In genomic region chr16:66872927-66873684, GRCh38 we compare ENCODE assay signal across 1 cellular context.
TF ChIP-seq lines count a peak whose summit lies in the region.

No MANE protein-coding gene starts in this region.

TF ChIP-seq in K562, 482 proteins besides CTCF, POLR2A, EP300 and RAD21 (continued from another document and continues in another):
- TF ChIP-seq MITF (IDR thresholded peaks at IDR 0.05) (no peak), MCM5 (IDR thresholded peaks at IDR 0.05; ENCODE audit: low read depth) (no peak), ZBTB1 (CRISPR knock-in tag; IDR thresholded peaks at IDR 0.05; ENCODE audit: borderline replicate concordance, low read depth) (no peak), CBFA2T2 (conservative IDR thresholded peaks at IDR 0.05) (no peak), CEBPG (CRISPR knock-in tag; IDR thresholded peaks at IDR 0.05) (no peak), CEBPG (tag; conservative IDR thresholded peaks at IDR 0.05 in 1 of 2, IDR thresholded peaks at IDR 0.05 in 1 of 2) (no peak), THRA (IDR thresholded peaks at IDR 0.05) (no peak), ERF (CRISPR knock-in tag; IDR thresholded peaks at IDR 0.05) (0 out of 2 replicates have a peak, but pooled peaks have one; percentile 40), NEUROD1 (IDR thresholded peaks at IDR 0.05; ENCODE audit: borderline replicate concordance, low read depth, low read length, partially characterized antibody) (no peak), ZNF778 (CRISPR knock-in tag; IDR thresholded peaks at IDR 0.05) (no peak), MAX (CRISPR knock-in tag; IDR thresholded peaks at IDR 0.05) (peak; percentile 98), JUND (IDR thresholded peaks at IDR 0.05; ENCODE audit: borderline replicate concordance, low read depth, low read length) (peak; percentile 87), JUND (tag; IDR thresholded peaks at IDR 0.05; ENCODE audit: borderline replicate concordance, low read depth, low read length) (peak; percentile 68; the same call in 2 of the 3 replicates), BCLAF1 (IDR thresholded peaks at IDR 0.05; ENCODE audit: borderline replicate concordance in 1 of 2, control insufficient read depth in 1 of 2, low read depth in 2 of 2, low read length in 1 of 2) (peak in 1 of 2 experiments; percentile 77; a peak in 1 of 4 replicates), ZNF561 (CRISPR knock-in tag; conservative IDR thresholded peaks at IDR 0.05) (no peak), EHMT2 (IDR thresholded peaks at IDR 0.05) (no peak), ETS1 (conservative IDR thresholded peaks at IDR 0.05; ENCODE audit: control insufficient read depth, low read depth, low read length) (peak; percentile 73), ARID2 (IDR thresholded peaks at IDR 0.05) (no peak), RBM39 (optimal IDR thresholded peaks at IDR 0.05; ENCODE audit: low read depth, low read length) (no peak), DMBX1 (CRISPR knock-in tag; IDR thresholded peaks at IDR 0.05; ENCODE audit: borderline replicate concordance) (peak; percentile 23; the same call in 1 of the 2 replicates), HMBOX1 (IDR thresholded peaks at IDR 0.05) (0 out of 2 replicates have a peak, but pooled peaks have one; percentile 12), ZNF780A (CRISPR knock-in tag; IDR thresholded peaks at IDR 0.05) (no peak), SREBF1 (IDR thresholded peaks at IDR 0.05; ENCODE audit: borderline replicate concordance, low read depth, low read length) (no peak), TSC22D4 (tag; IDR thresholded peaks at IDR 0.05) (no peak), DIDO1 (tag; IDR thresholded peaks at IDR 0.05; ENCODE audit: low read depth) (no peak), FOXJ3 (CRISPR knock-in tag; IDR thresholded peaks at IDR 0.05) (no peak), ZBTB40 (IDR thresholded peaks at IDR 0.05) (0 out of 2 replicates have a peak, but pooled peaks have one; percentile 50), ZBTB40 (CRISPR knock-in tag; IDR thresholded peaks at IDR 0.05) (no peak), SMAD3 (CRISPR knock-in tag; conservative IDR thresholded peaks at IDR 0.05) (no peak), KAT8 (IDR thresholded peaks at IDR 0.05; ENCODE audit: low read depth) (no peak), MEF2D (tag; conservative IDR thresholded peaks at IDR 0.05; ENCODE audit: low read depth) (no peak), POLR2G (IDR thresholded peaks at IDR 0.05; ENCODE audit: low read depth, low read length) (peak; percentile 81), BDP1 (IDR thresholded peaks at IDR 0.05; ENCODE audit: insufficient read depth, insufficient read length) (no peak), ZNF41 (CRISPR knock-in tag; conservative IDR thresholded peaks at IDR 0.05) (no peak), PHB (CRISPR knock-in tag; IDR thresholded peaks at IDR 0.05) (no peak), CHAMP1 (IDR thresholded peaks at IDR 0.05) (no peak), ZNF3 (CRISPR knock-in tag; IDR thresholded peaks at IDR 0.05) (no peak), ZNF384 (IDR thresholded peaks at IDR 0.05; ENCODE audit: low read depth, low read length) (no peak), KDM1A (IDR thresholded peaks at IDR 0.05) (peak; percentile 47 to 50; a peak in 2 of 4 replicates), ZNF507 (tag; conservative IDR thresholded peaks at IDR 0.05) (no peak), MNT (conservative IDR thresholded peaks at IDR 0.05) (peak; percentile 65 to 85; a peak in 3 of 4 replicates), ZNF584 (CRISPR knock-in tag; IDR thresholded peaks at IDR 0.05; ENCODE audit: low read depth) (no peak)
